ENCODE assay signal across 8 cellular contexts in the genomic region with DNA sequence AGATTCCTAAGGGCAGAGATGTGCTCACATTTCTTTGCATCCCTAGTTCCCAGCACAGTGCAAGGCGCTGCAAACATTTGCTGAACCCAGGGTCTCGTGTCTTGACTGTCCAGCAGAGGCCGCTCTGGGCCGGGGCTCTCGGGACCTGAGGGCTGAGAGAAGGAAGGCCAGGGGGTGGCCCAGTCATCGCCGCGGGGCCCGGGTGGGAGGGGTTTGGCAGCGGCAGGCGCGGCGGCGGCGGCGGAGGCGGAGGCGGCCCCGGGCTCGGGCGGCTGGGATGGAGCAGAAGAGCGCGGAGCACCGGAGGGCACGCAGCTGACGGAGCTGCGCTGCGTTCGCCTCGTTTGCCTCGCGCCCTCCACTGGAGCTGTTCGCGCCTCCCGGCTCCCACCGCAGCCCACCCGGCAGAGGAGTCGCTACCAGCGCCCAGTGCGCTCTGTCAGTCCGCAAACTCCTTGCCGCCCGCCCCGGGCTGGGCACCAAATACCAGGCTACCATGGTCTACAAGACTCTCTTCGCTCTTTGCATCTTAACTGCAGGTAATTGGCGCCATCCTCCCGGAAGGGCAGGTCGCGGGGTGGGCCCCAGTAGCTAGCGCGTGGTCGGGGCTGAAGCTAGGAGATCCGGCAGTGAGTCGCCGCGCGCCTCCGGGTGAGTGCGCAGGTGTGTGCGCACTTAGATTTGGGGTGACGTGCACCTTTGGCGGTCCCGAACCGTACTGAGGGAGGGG. TPM values are rescaled to one million over a fixed set of nuclear protein-coding genes. Genes with fewer than 3 reads are reported as not detected.
A peak's percentile ranks its signal among the peaks of the same experiment; 100 is the strongest.
DNase-seq lines count a peak whose midpoint lies in the region; ATAC-seq and TF ChIP-seq lines count a peak whose summit lies in the region.

A gene with protein sequence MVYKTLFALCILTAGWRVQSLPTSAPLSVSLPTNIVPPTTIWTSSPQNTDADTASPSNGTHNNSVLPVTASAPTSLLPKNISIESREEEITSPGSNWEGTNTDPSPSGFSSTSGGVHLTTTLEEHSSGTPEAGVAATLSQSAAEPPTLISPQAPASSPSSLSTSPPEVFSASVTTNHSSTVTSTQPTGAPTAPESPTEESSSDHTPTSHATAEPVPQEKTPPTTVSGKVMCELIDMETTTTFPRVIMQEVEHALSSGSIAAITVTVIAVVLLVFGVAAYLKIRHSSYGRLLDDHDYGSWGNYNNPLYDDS (plus strand): TSS at position 285 of the 730 bp plus-strand sequence. CDS start 212 bp downstream, at position 497.

- no peaks in the 10 kb centered on the region for H3K9me1 ChIP-seq in IMR-90 (ENCODE audit: insufficient read depth, low read length)

- H4K91ac ChIP-seq in IMR-90 (ENCODE audit: insufficient read depth, low read depth, low read length): no peak within 1 kb of the TSS

- peaks cover 41% of the 10 kb centered on the region for H3K27me3 ChIP-seq in IMR-90 (ENCODE audit: control insufficient read depth, insufficient read depth, low read length)
- no peaks in the 10 kb centered on the region for H3K27me3 ChIP-seq in effector memory CD4-positive, alpha-beta T cell (replicated peaks; ENCODE audit: control insufficient read depth, insufficient read depth, low read length, poor library complexity, severe bottlenecking)

- CTCF ChIA-PET in IMR-90 (lab: Yijun Ruan, JAX): interaction anchor here (0.8 to 2.1 kb wide), 3 partner anchors 10 to 565 kb away, joined by 3 to 4 read pairs (median 3); no protein-coding TSS in a partner anchor

- TF ChIP-seq CTCF in GM12864 (IDR thresholded peaks at IDR 0.05; ENCODE audit: low read depth, low read length, missing control alignments) (peak; percentile 66), IMR-90 (conservative IDR thresholded peaks at IDR 0.05; ENCODE audit: low read depth, low read length) (peak; percentile 68), cardiac fibroblast (IDR thresholded peaks at IDR 0.05; ENCODE audit: low read depth, low read length) (peak; percentile 72)

- no peak within 1 kb of the TSS for H2BK15ac ChIP-seq in IMR-90 (ENCODE audit: low read depth, low read length)

- no peak within 1 kb of the TSS for H3K14ac ChIP-seq in IMR-90 (replicated peaks; ENCODE audit: low read depth, low read length)

- no peak within 1 kb of the TSS for H2BK20ac ChIP-seq in IMR-90 (ENCODE audit: low read depth, low read length)

- H2AK5ac ChIP-seq in IMR-90 (ENCODE audit: low read depth, low read length): no peak within 1 kb of the TSS

- peak within 1 kb of the TSS; percentile 11 for H2AK9ac ChIP-seq in IMR-90 (replicated peaks; ENCODE audit: low read depth, low read length, poor library complexity)

- in situ Hi-C loops in IMR-90 (cut with MboI; ENCODE audit: low sequenced_read_pairs): no loop called here

- intact Hi-C loops in IMR-90 (cut with micrococcal nuclease): loop anchor here (1.0 to 5.0 kb wide), 3 partner anchors 354 to 557 kb away; no protein-coding TSS in a partner anchor

- POLR2A ChIA-PET in IMR-90 (lab: Charles Lee; ENCODE audit: unreplicated experiment): no interaction called here

- BruUV-seq in IMR-90 (replicated peaks; lab: Mats Ljungman, UMichigan): no TSS peak

- peak; percentile 81 for ATAC-seq in GM21619 (IDR thresholded peaks at IDR 0.05; ENCODE audit: unreplicated experiment)
- ATAC-seq in IMR-90 (ENCODE audit: low read depth): peak; percentile 98

- H3K18ac ChIP-seq in IMR-90 (ENCODE audit: low read depth, low read length): no peak within 1 kb of the TSS

- peak within 1 kb of the TSS; percentile 85 for H2AFZ ChIP-seq in IMR-90 (replicated peaks; ENCODE audit: low read length, poor library complexity)

- H3K27ac ChIP-seq in IMR-90 (ENCODE audit: insufficient read depth, low read length) (no peak within 1 kb of the TSS), skin epidermis (peak within 1 kb of the TSS in 15 of 21 experiments; percentile 2 to 68 (median 40))
- H3K27ac ChIP-seq in effector memory CD4-positive, alpha-beta T cell (ENCODE audit: insufficient read depth, low read length, poor library complexity, severe bottlenecking): no peak within 1 kb of the TSS

- peak; percentile 46 for DNase-seq in GM12864 (ENCODE audit: low read depth)
- peak; percentile 61 for DNase-seq in IMR-90
- DNase-seq in RPMI7951 (ENCODE audit: low read depth): peak; percentile 41
- peak; percentile 79 to 80 for DNase-seq in cardiac fibroblast (ENCODE audit: low read depth in 2 of 2)
- DNase-seq in iris pigment epithelial cell (ENCODE audit: low read depth): peak; percentile 79
- DNase-seq in effector memory CD4-positive, alpha-beta T cell: no peak

- no peak within 1 kb of the TSS for H4K5ac ChIP-seq in IMR-90 (ENCODE audit: low read depth, low read length)

- no peaks in the 10 kb centered on the region for H3K4me1 ChIP-seq in IMR-90 (ENCODE audit: control insufficient read depth, insufficient read depth, low read length)
- no peaks in the 10 kb centered on the region for H3K4me1 ChIP-seq in effector memory CD4-positive, alpha-beta T cell (ENCODE audit: control insufficient read depth, insufficient read depth, low read length, poor library complexity, severe bottlenecking)

- peak; percentile 73 for TF ChIP-seq RAD21 in IMR-90 (IDR thresholded peaks at IDR 0.05; ENCODE audit: low read length)

- dilution Hi-C loops in IMR-90 (cut with HindIII; ENCODE audit: low sequenced_read_pairs, unreplicated experiment): no loop called here

- H3K4me3 ChIP-seq in GM12864 (ENCODE audit: low read depth, low read length) (peak within 1 kb of the TSS; percentile 61), IMR-90 (ENCODE audit: insufficient read depth, low read depth, low read length) (peak within 1 kb of the TSS; percentile 40), cardiac fibroblast (replicated peaks in 1 of 2; ENCODE audit: low read depth in 2 of 2, low read length in 2 of 2) (peak within 1 kb of the TSS; percentile 49 to 52), skin epidermis (peak within 1 kb of the TSS; percentile 28 to 56 (median 40))
- H3K4me3 ChIP-seq in effector memory CD4-positive, alpha-beta T cell (ENCODE audit: insufficient read depth, low read depth, low read length, poor library complexity, severe bottlenecking): no peak within 1 kb of the TSS

- no peak within 1 kb of the TSS for H2BK120ac ChIP-seq in IMR-90 (ENCODE audit: low read depth, low read length)

- TF ChIP-seq POLR2A in IMR-90 (IDR thresholded peaks at IDR 0.05; ENCODE audit: low read depth, low read length): no peak

- H3K23ac ChIP-seq in IMR-90 (ENCODE audit: low read depth, low read length): no peak within 1 kb of the TSS

- no peaks in the 10 kb centered on the region for H3K36me3 ChIP-seq in IMR-90 (ENCODE audit: control insufficient read depth, insufficient read depth, low read length)
- H3K36me3 ChIP-seq in effector memory CD4-positive, alpha-beta T cell (ENCODE audit: control insufficient read depth, insufficient read depth, low read length): no peaks in the 10 kb centered on the region

- no peaks in the 10 kb centered on the region for H3K9me3 ChIP-seq in IMR-90 (ENCODE audit: control insufficient read depth, insufficient read depth, low read length)
- H3K9me3 ChIP-seq in effector memory CD4-positive, alpha-beta T cell (ENCODE audit: control insufficient read depth, low read length): no peaks in the 10 kb centered on the region

- H2BK5ac ChIP-seq in IMR-90 (ENCODE audit: low read depth, low read length, poor library complexity, severe bottlenecking): no peak within 1 kb of the TSS

- no peaks in the 10 kb centered on the region for H3K79me1 ChIP-seq in IMR-90 (ENCODE audit: low read depth in 1 of 2, low read length in 2 of 2)

- H4K8ac ChIP-seq in IMR-90 (ENCODE audit: low read depth in 2 of 2, low read length in 2 of 2): no peak within 1 kb of the TSS

- no peak within 1 kb of the TSS for H3K56ac ChIP-seq in IMR-90 (ENCODE audit: extremely low read depth, insufficient read depth, low read length)

- 1% methylated on average over 18 of the region's 64 CpGs; no CpG with 5 or more reads in 1 of the 2 experiments for WGBS in IMR-90 (ENCODE audit: extremely low coverage in 2 of 2, insufficient read length in 1 of 2), 2 experiments

- H4K20me1 ChIP-seq in IMR-90 (ENCODE audit: insufficient read depth, low read length): no peaks in the 10 kb centered on the region; the same call in 1 of the 2 replicates

- H3K4ac ChIP-seq in IMR-90 (ENCODE audit: low read depth, low read length): no peak within 1 kb of the TSS

- no peak within 1 kb of the TSS for H3K9ac ChIP-seq in IMR-90 (ENCODE audit: low read depth, low read length)

- peak within 1 kb of the TSS; percentile 93 for H3K4me2 ChIP-seq in IMR-90 (ENCODE audit: low read depth, low read length)

TF ChIP-seq in IMR-90, 13 proteins besides CTCF, POLR2A, EP300 and RAD21:
- TF ChIP-seq NFE2L2 (IDR thresholded peaks at IDR 0.05; ENCODE audit: low read depth, low read length): no peak
- TF ChIP-seq MAZ (IDR thresholded peaks at IDR 0.05; ENCODE audit: borderline replicate concordance, low read depth, low read length): peak; percentile 24; the same call in 1 of the 2 replicates
- peak; percentile 53; the same call in 1 of the 2 replicates for TF ChIP-seq SMC3 (IDR thresholded peaks at IDR 0.05; ENCODE audit: low read depth, low read length)
TF ChIP-seq in IMR-90: peak in this region for 2.

RNA-seq across cellular contexts. Expression of the gene that starts here (rescaled TPM):
- total RNA-seq in IMR-90 (2012; rRNA removed): under 0.01 and 0.18 TPM in 2 replicates
- polyA plus RNA-seq in IMR-90 (2012; rRNA removed): 0.07 and 0.09 TPM in 2 replicates
- polyA plus RNA-seq in IMR-90 (2012; cell fraction: cytosol; rRNA removed): 0.04 TPM in 2 replicates
- polyA plus RNA-seq in IMR-90 (2012; cell fraction: nucleus; rRNA removed; ENCODE audit: low replicate concordance): 0.04 and 0.08 TPM in 2 replicates
- under 0.01 and 0.10 TPM in 2 replicates for total RNA-seq in RPMI7951 (2014; rRNA removed; shearing (Covaris generic))

Comparison
In these comparisons a context has a peak if more than half of its experiments do, and no peak if none do; other contexts are left out.
1. Peak in DNase-seq, ATAC-seq, H3K4me3 ChIP-seq and H3K4me2 ChIP-seq in IMR-90; RNA of the gene not detected or under 1 TPM.
2. Peak in DNase-seq in RPMI7951; RNA of the gene not detected or under 1 TPM.
3. DNase-seq: peak in GM12864 (single experiment), cardiac fibroblast (2 of 2) and iris pigment epithelial cell (single experiment); none in effector memory CD4-positive, alpha-beta T cell (0 of 3).
4. H3K27ac ChIP-seq: peak in skin epidermis (15 of 21); none in IMR-90 (single experiment) and effector memory CD4-positive, alpha-beta T cell (single experiment).
5. Peak in every context shown above with its lines, with median percentiles within 50 percentile points of each other: CTCF ChIP-seq.